Comparison of ENCODE assay signal across 11 cellular contexts in the genomic region with DNA sequence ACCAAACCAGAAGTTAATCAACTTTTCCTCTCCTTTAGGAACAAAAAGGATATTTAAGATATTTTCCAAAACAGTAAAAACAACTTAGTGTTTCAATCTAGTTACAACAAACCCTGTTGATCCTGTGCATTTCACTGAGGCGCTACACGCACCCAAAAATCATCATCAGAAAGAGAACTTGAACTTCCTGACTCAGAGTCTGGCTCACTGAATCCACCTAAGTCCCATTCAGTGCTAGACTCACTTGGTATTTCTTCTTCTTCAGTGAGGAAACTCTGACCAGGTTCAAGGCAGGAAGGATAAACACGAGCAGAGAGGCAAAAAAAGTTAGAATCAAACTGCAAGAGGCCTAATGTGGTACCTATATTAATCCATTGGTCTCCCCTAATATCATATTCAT. TPM values are rescaled to one million over a fixed set of nuclear protein-coding genes. Genes with fewer than 3 reads are reported as not detected.
A peak's percentile ranks its signal among the peaks of the same experiment; 100 is the strongest.
DNase-seq lines count a peak whose midpoint lies in the region; ATAC-seq and TF ChIP-seq lines count a peak whose summit lies in the region.
"Had no signal": no experiment of that assay in that cellular context is flagged by ENCODE, and none has a peak within 500 bp of the region (broad histone marks: within the 10 kb centered on the region; RNA-seq: fewer than 3 reads in every experiment).

No MANE protein-coding gene starts in this region.

- peak overlapping the region; percentile 37 for H3K4me3 ChIP-seq in AG04450 (ENCODE audit: low read depth, low read length)
- peak overlapping the region; percentile 9 for H3K4me3 ChIP-seq in HEK293 (ENCODE audit: low read depth, low read length)
- H3K4me3 ChIP-seq in iPS-15b (ENCODE audit: low read depth, low read length): peak overlapping the region; percentile 45

- peaks cover 41% of the 10 kb centered on the region for H3K4me1 Mint-ChIP-seq in WTC11

- H3K36me3 Mint-ChIP-seq in WTC11: peaks cover 15% of the 10 kb centered on the region

- H3K9me3 Mint-ChIP-seq in WTC11: peaks cover 9% of the 10 kb centered on the region; the same call in 1 of the 2 replicates

- DNase-seq in AG04450 (ENCODE audit: low read depth, low spot score) (no peak), WTC11 (ENCODE audit: low spot score) (no peak), SK-N-DZ (ENCODE audit: low spot score) (no peak), D341Med (ENCODE audit: low spot score) (no peak)
- DNase-seq: H7, NCI-H1105, T-helper 9 cell had no signal

- H3K27ac ChIP-seq in AG04450 (ENCODE audit: low read depth, low read length) (no peak overlapping the region), HEK293 (ENCODE audit: extremely low read depth, low read depth, low read length) (no peak overlapping the region)

- no peaks in the 10 kb centered on the region for H3K27me3 Mint-ChIP-seq in WTC11 (ENCODE audit: low read depth)

- H3K27me3 ChIP-seq in AG04450 (ENCODE audit: control insufficient read depth, insufficient read depth, low read length) (no peaks in the 10 kb centered on the region), iPS-15b (ENCODE audit: control insufficient read depth, insufficient read depth, low read length) (no peaks in the 10 kb centered on the region)

- H3K4me1 ChIP-seq in HEK293 (ENCODE audit: control insufficient read depth, insufficient read depth, low read length) (peaks cover 3% of the 10 kb centered on the region), iPS-15b (ENCODE audit: control insufficient read depth, insufficient read depth, low read length) (peaks cover 12% of the 10 kb centered on the region)

- CTCF ChIA-PET in AG04450 (lab: Charles Lee) (no interaction called here), HEK293 (lab: Yijun Ruan, JAX) (no interaction called here), WTC11 (lab: Charles Lee) (no interaction called here)

- TF ChIP-seq CTCF in AG04450 (IDR thresholded peaks at IDR 0.05; ENCODE audit: low read depth, low read length) (no peak), HEK293 (tag by site-specific recombination; IDR thresholded peaks at IDR 0.05) (no peak), WTC11 (IDR thresholded peaks at IDR 0.05) (no peak)

- H3K36me3 ChIP-seq in HEK293 (ENCODE audit: control insufficient read depth in 2 of 2, insufficient read depth in 1 of 2, low read length in 2 of 2): no peaks in the 10 kb centered on the region; a peak in 1 of 3 replicates
- H3K36me3 ChIP-seq in iPS-15b (ENCODE audit: control insufficient read depth, insufficient read depth, low read length): no peaks in the 10 kb centered on the region

- H3K9me3 ChIP-seq in AG04450 (ENCODE audit: control insufficient read depth, insufficient read depth, low read length) (no peaks in the 10 kb centered on the region; the same call in 1 of the 2 replicates), HEK293 (ENCODE audit: control insufficient read depth, insufficient read depth, low read depth, low read length) (no peaks in the 10 kb centered on the region), iPS-15b (ENCODE audit: control insufficient read depth, insufficient read depth, low read length) (no peaks in the 10 kb centered on the region)

- no peak for ATAC-seq in WTC11
- ATAC-seq in GM19452 (IDR thresholded peaks at IDR 0.05; ENCODE audit: unreplicated experiment): no peak
- no peak for ATAC-seq in HG02970 (IDR thresholded peaks at IDR 0.05; ENCODE audit: low FRiP score, unreplicated experiment)

- POLR2A ChIA-PET in AG04450 (lab: Yijun Ruan, JAX): no interaction called here
- POLR2A ChIA-PET in HEK293 (lab: Yijun Ruan, JAX): no interaction called here
- POLR2A ChIA-PET in WTC11 (lab: Charles Lee): no interaction called here

- no peak overlapping the region for H3K9ac ChIP-seq in iPS-15b (ENCODE audit: low read depth, low read length)

- H3K4me3 Mint-ChIP-seq in WTC11: peak overlapping the region; percentile 96

- H3K27ac Mint-ChIP-seq in WTC11: peak overlapping the region; percentile 43

TF ChIP-seq in HEK293, 187 proteins besides CTCF, POLR2A, EP300 and RAD21:
- TF ChIP-seq ZNF658 (tag by site-specific recombination; IDR thresholded peaks at IDR 0.05) (no peak), ZNF366 (tag by site-specific recombination; conservative IDR thresholded peaks at IDR 0.05) (no peak), ZNF701 (tag by site-specific recombination; IDR thresholded peaks at IDR 0.05) (no peak), ZNF394 (tag by site-specific recombination; IDR thresholded peaks at IDR 0.05; ENCODE audit: borderline replicate concordance) (no peak), ZNF501 (tag by site-specific recombination; IDR thresholded peaks at IDR 0.05) (no peak), ZNF169 (tag by site-specific recombination; IDR thresholded peaks at IDR 0.05) (no peak), ZNF112 (tag by site-specific recombination; IDR thresholded peaks at IDR 0.05) (no peak), SP7 (tag by site-specific recombination; IDR thresholded peaks at IDR 0.05) (no peak), ZNF223 (tag by site-specific recombination; IDR thresholded peaks at IDR 0.05) (no peak)

TF ChIP-seq in WTC11, 78 proteins besides CTCF, POLR2A, EP300 and RAD21:
- no peak for TF ChIP-seq PRRX2 (CRISPR knock-in tag; IDR thresholded peaks at IDR 0.05)
- TF ChIP-seq CBFB (CRISPR knock-in tag; IDR thresholded peaks at IDR 0.05; ENCODE audit: low read depth): no peak
- TF ChIP-seq ZNF416 (CRISPR knock-in tag; IDR thresholded peaks at IDR 0.05): no peak
- TF ChIP-seq IRF2 (CRISPR knock-in tag; IDR thresholded peaks at IDR 0.05; ENCODE audit: borderline replicate concordance, low read depth): no peak
- no peak for TF ChIP-seq SOX15 (CRISPR knock-in tag; IDR thresholded peaks at IDR 0.05)
- no peak for TF ChIP-seq ZNF219 (CRISPR knock-in tag; IDR thresholded peaks at IDR 0.05; ENCODE audit: borderline replicate concordance)
- no peak for TF ChIP-seq NFE2L1 (CRISPR knock-in tag; IDR thresholded peaks at IDR 0.05)
- no peak for TF ChIP-seq NFATC4 (CRISPR knock-in tag; IDR thresholded peaks at IDR 0.05)

RNA-seq across cellular contexts. Expression of gene KBTBD6, which starts 2.2 kb away (rescaled TPM):
- polyA plus RNA-seq in AG04450 (2011; rRNA removed): 7.2 and 8.3 TPM in 2 replicates
- 19.4 and 19.6 TPM in 2 replicates for polyA minus RNA-seq in AG04450 (2011; rRNA and poly(A)+ RNA removed)
- 9.2 to 10.3 TPM (median 10.2 TPM) in 3 replicates for total RNA-seq in WTC11 (2021)
- polyA plus RNA-seq in SK-N-DZ (2014; cell fraction: cytosol; rRNA removed): 16.3 and 17.9 TPM in 2 replicates
- 3.6 and 4.3 TPM in 2 replicates for polyA plus RNA-seq in SK-N-DZ (2014; cell fraction: nucleus; rRNA removed)
